Comparison of ENCODE assay signal across 1 cellular context in the genomic region with DNA sequence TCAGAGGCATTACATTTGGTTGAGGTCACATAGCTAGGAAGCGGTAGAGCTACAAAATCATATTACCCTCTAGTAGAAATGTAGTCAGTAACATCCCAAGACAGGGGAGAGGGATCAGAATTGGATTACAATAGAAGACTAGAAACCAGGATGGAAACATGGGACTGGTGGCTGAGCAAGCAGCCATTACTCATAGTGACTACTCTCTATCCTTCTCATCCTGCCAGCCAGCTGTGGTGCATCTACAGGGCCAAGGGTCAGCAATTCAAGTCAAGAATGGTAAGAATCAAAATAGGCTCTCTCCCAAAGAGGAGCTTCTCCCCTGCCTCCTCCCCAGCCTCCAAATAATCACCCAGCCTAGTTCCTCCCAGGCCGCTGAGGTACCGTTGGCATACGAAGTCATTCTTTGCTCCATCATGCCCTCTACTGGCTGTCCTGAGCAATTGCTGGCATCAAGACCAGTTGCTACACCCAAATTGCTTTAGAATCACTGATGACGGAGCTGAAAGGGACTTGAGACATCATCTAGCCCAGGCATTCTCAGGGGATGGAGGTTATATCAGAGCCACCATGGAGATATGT.
TF ChIP-seq lines count a peak whose summit lies in the region.

No MANE protein-coding gene starts in this region.

TF ChIP-seq in GM23338, 12 proteins besides CTCF, POLR2A, EP300 and RAD21 (continued from another document):
- TF ChIP-seq NANOG (IDR thresholded peaks at IDR 0.05; ENCODE audit: borderline replicate concordance) (no peak), STAT1 (IDR thresholded peaks at IDR 0.05; ENCODE audit: unreplicated experiment) (no peak), ZNF331 (CRISPR knock-in tag; IDR thresholded peaks at IDR 0.05; ENCODE audit: low read depth) (no peak)
TF ChIP-seq in GM23338: peak in this region for 0.
